8 cellular contexts compared by ENCODE assay signal in genomic region chr16:57590654-57591085, GRCh38. TPM values are rescaled to one million over a fixed set of nuclear protein-coding genes. Genes with fewer than 3 reads are reported as not detected.
DNase-seq lines count a peak whose midpoint lies in the region; ATAC-seq and TF ChIP-seq lines count a peak whose summit lies in the region.

No MANE protein-coding gene starts in this region.

- no peaks in the 10 kb centered on the region for H3K79me2 ChIP-seq in hepatocyte

- H3K27me3 Mint-ChIP-seq in T-helper 17 cell, result no peaks in the 10 kb centered on the region

- H2AFZ ChIP-seq in hepatocyte, result no peak overlapping the region

- 25% methylated on average over 8 of the region's 8 CpGs for WGBS in right cardiac atrium
- 46% methylated on average over 8 of the region's 8 CpGs for WGBS in hepatocyte (ENCODE audit: low lambda C conversion rate, missing lambda C conversion rate)

- H3K27ac Mint-ChIP-seq in T-helper 17 cell, result peak overlapping the region; percentile 14

- DNase-seq in right cardiac atrium (no peak), cardiac septum (ENCODE audit: low spot score) (no peak), T-helper 17 cell (no peak), hepatocyte (ENCODE audit: low spot score) (peak; percentile 59), uterus (peak in 1 of 2 donors; percentile 38), NCI-H1694 treated with DMSO at 0.1 percent for 48 hours (lab: John Stamatoyannopoulos, UW) (no peak)

- no peaks in the 10 kb centered on the region for H4K20me1 ChIP-seq in hepatocyte (ENCODE audit: insufficient read depth, poor library complexity, severe bottlenecking)

- H3K27me3 ChIP-seq in right cardiac atrium (ENCODE audit: control insufficient read depth, insufficient read depth) (no peaks in the 10 kb centered on the region), hepatocyte (no peaks in the 10 kb centered on the region), uterus (no peaks in the 10 kb centered on the region)

- no peak overlapping the region for H3K4me3 Mint-ChIP-seq in T-helper 17 cell

- H3K4me2 ChIP-seq in hepatocyte, result peak overlapping the region; percentile 24

- no peaks in the 10 kb centered on the region for H3K4me1 ChIP-seq in right cardiac atrium (ENCODE audit: control insufficient read depth, insufficient read depth, low read length)
- H3K4me1 ChIP-seq in hepatocyte (ENCODE audit: insufficient read depth), result peaks cover 10% of the 10 kb centered on the region
- no peaks in the 10 kb centered on the region for H3K4me1 ChIP-seq in uterus

- intact Hi-C loops in right cardiac atrium (cut with DNase I) (loop anchor here in 2 of 4 donors (5.0 kb wide), 2 partner anchors 57 to 132 kb away; no protein-coding TSS in a partner anchor), cardiac septum (cut with DNase I) (loop anchor here (5.0 kb wide), 2 partner anchors 132 to 412 kb away; partner anchors contain the start of genes USB1 and ZNF319), uterus (cut with DNase I; ENCODE audit: low total_unique reads) (loop anchor here (10.0 kb wide), 1 partner anchor 54 kb away; no protein-coding TSS in a partner anchor)

- H3K4me1 Mint-ChIP-seq in T-helper 17 cell, result peaks cover 27% of the 10 kb centered on the region

- no peak for TF ChIP-seq POLR2A in uterus (IDR thresholded peaks at IDR 0.05)

- TF ChIP-seq CTCF in hepatocyte (IDR thresholded peaks at IDR 0.05; ENCODE audit: poor library complexity), result no peak
- no peak for TF ChIP-seq CTCF in uterus (IDR thresholded peaks at IDR 0.05)

- H3K9me2 ChIP-seq in hepatocyte (replicated peaks; ENCODE audit: insufficient read depth), result no peaks in the 10 kb centered on the region

- peak; percentile 12 to 79 for ATAC-seq in right cardiac atrium
- ATAC-seq in T-helper 17 cell, result no peak
- no peak for ATAC-seq in activated CD4-positive, CD25-positive, alpha-beta regulatory T cell treated with anti-CD3 and anti-CD28 coated beads, Interleukin-2, amount 50 U/mL, for 24 hours
- no peak for ATAC-seq in HG02759 (IDR thresholded peaks at IDR 0.05; ENCODE audit: unreplicated experiment)

- no peaks in the 10 kb centered on the region for H3K36me3 Mint-ChIP-seq in T-helper 17 cell (ENCODE audit: low read depth)

- H3K27ac ChIP-seq in right cardiac atrium (ENCODE audit: low read length) (no peak overlapping the region), hepatocyte (peak overlapping the region; percentile 63), uterus (peak overlapping the region; percentile 42 to 78)

- H3K9me3 ChIP-seq in right cardiac atrium (ENCODE audit: control insufficient read depth, low read length) (no peaks in the 10 kb centered on the region), T-helper 17 cell (ENCODE audit: control insufficient read depth, low read length, poor library complexity, severe bottlenecking) (no peaks in the 10 kb centered on the region), hepatocyte (ENCODE audit: low read depth) (no peaks in the 10 kb centered on the region), uterus (no peaks in the 10 kb centered on the region)

- H3K4me3 ChIP-seq in right cardiac atrium (ENCODE audit: low read length) (no peak overlapping the region), hepatocyte (no peak overlapping the region), uterus (no peak overlapping the region)

- H3K36me3 ChIP-seq in hepatocyte (replicated peaks; ENCODE audit: insufficient read depth, low read depth) (no peaks in the 10 kb centered on the region), uterus (no peaks in the 10 kb centered on the region)

RNA-seq across cellular contexts. Expression of gene ADGRG1, which starts 37.8 kb away (rescaled TPM):
- total RNA-seq in right cardiac atrium, result 10 to 100 TPM; 10.2 to 24.1 (median 17.4) TPM
- 15.0 TPM for polyA plus RNA-seq in right cardiac atrium
- total RNA-seq in cardiac septum, result 15.9 TPM
- 1 to 10 TPM in 1 of 2 donors, under 1 TPM in 1; 0.65 to 1.3 TPM for total RNA-seq in T-helper 17 cell
- total RNA-seq in hepatocyte, result 29.6 and 45.9 TPM in 2 replicates
- 58.0 and 61.1 TPM in 2 replicates for polyA plus RNA-seq in hepatocyte
- 10 to 100 TPM in 1 of 4 donors, 1 to 10 TPM in 3; 6.5 to 87.0 (median 7.8) TPM for total RNA-seq in uterus

RNA-seq across cellular contexts. Expression of gene ADGRG5, which starts 48.2 kb away (rescaled TPM):
- under 1 TPM in 2 of 4 donors, not detected in 2; 0.11 to 0.29 TPM for total RNA-seq in right cardiac atrium
- polyA plus RNA-seq in right cardiac atrium, result 0.02 TPM
- total RNA-seq in cardiac septum, result 0.35 TPM
- total RNA-seq in T-helper 17 cell, result 1 to 10 TPM; 1.6 to 2.8 TPM
- total RNA-seq in hepatocyte, result 1.1 and 2.2 TPM in 2 replicates
- 1.9 and 2.9 TPM in 2 replicates for polyA plus RNA-seq in hepatocyte
- total RNA-seq in uterus, result 1 to 10 TPM in 1 of 4 donors, under 1 TPM in 2, not detected in 1; 0.14 to 1.5 (median 0.76) TPM

RNA-seq across cellular contexts. Expression of gene CCDC102A, which starts 54.3 kb away (rescaled TPM):
- 10 to 100 TPM in 3 of 4 donors, 1 to 10 TPM in 1; 7.6 to 15.4 (median 11.0) TPM for total RNA-seq in right cardiac atrium
- 9.0 TPM for polyA plus RNA-seq in right cardiac atrium
- total RNA-seq in cardiac septum, result 5.5 TPM
- 1 to 10 TPM; 3.1 to 4.9 TPM for total RNA-seq in T-helper 17 cell
- 10.5 and 11.4 TPM in 2 replicates for total RNA-seq in hepatocyte
- 13.1 and 17.2 TPM in 2 replicates for polyA plus RNA-seq in hepatocyte
- 10 to 100 TPM in 3 of 4 donors, 1 to 10 TPM in 1; 8.7 to 23.6 (median 22.0) TPM for total RNA-seq in uterus

Comparison
In these comparisons a context has a peak if more than half of its experiments do, and no peak if none do; other contexts are left out.
1. ATAC-seq: peak in right cardiac atrium (2 of 2); none in T-helper 17 cell (single experiment), activated CD4-positive, CD25-positive, alpha-beta regulatory T cell treated with anti-CD3 and anti-CD28 coated beads, Interleukin-2, amount 50 U/mL, for 24 hours (0 of 2) and HG02759 (single experiment).